In the genomic region with DNA sequence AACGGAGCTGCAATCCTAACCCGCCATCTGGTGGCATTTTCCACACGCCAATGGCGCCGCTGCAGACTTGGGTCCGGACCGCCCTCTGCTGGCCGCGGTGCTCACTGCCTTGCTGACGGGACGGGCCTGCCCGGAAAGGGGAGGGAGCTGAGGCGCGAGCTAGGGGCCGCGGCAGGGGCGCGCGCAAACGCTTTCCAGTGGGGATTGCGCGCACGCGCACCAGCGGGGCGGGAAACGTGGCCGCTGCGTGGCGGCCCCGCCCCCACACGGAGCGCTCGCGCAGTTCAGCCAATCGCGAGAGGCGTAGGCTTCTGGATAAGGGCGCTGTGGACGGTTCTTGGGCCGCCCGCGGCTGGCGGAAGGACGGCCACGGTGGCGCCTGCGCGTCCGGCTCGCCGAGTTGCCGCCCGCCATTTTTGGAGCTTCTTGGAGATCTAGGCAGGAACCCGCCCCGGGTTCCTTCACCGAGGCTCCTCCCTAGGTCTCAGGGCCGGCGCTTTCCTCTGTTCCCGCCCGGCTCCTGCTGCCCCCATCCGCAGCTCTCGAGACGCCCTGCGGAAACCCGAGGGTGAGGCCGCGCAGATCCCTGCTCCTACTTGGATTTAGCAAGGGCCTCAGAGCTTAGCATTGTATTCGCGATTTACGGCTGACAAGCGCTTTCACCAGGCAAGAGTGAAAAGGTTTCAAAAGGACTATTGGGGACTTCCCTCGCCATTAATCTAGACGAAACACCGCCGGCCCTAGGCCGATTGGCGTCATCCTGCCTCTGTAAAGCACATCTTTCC, we compare ENCODE assay signal across 8 cellular contexts.
DNase-seq lines count a peak whose midpoint lies in the region; ATAC-seq, FAIRE-seq and TF ChIP-seq lines count a peak whose summit lies in the region.

Gene STAG1 (minus strand): TSS at position 52 of the 785 bp plus-strand sequence. CDS start 121,480 bp downstream, outside the sequence.

- H3K9me3 ChIP-seq in ES-I3 (ENCODE audit: control insufficient read depth, insufficient read depth, low read length) (no peaks in the 10 kb centered on the region), RWPE2 (ENCODE audit: severe bottlenecking) (no peaks in the 10 kb centered on the region)

- peak; percentile 42 for TF ChIP-seq POLR2A in H54 (IDR thresholded peaks at IDR 0.05; ENCODE audit: low read depth, low read length)

- peak within 1 kb of the TSS; percentile 85 for H3K27ac ChIP-seq in RWPE2 (ENCODE audit: poor library complexity, severe bottlenecking)

- no peaks in the 10 kb centered on the region for H3K36me3 Mint-ChIP-seq in nephron (ENCODE audit: low read depth)
- H3K36me3 Mint-ChIP-seq in stimulated activated naive CD8-positive, alpha-beta T cell treated with anti-CD3 and anti-CD28 coated beads, Interleukin-15, Interleukin-2, amounts not matched to agents 100 ng/mL and 50 ng/mL, for 24 hours (ENCODE audit: low read depth), result no peaks in the 10 kb centered on the region

- no peaks in the 10 kb centered on the region for H3K27me3 Mint-ChIP-seq in nephron (ENCODE audit: low read depth)
- H3K27me3 Mint-ChIP-seq in stimulated activated naive CD8-positive, alpha-beta T cell treated with anti-CD3 and anti-CD28 coated beads, Interleukin-15, Interleukin-2, amounts not matched to agents 100 ng/mL and 50 ng/mL, for 24 hours, result no peaks in the 10 kb centered on the region

- peak; percentile 90 for DNase-seq in H54 (ENCODE audit: insufficient read length, low spot score)
- peak; percentile 98 for DNase-seq in LoVo (ENCODE audit: low spot score)
- DNase-seq in RWPE2 (ENCODE audit: low spot score), result peak; percentile 96
- DNase-seq in activated T-helper 9 cell treated with anti-CD3 and anti-CD28 coated beads, Interleukin-2, amount 50 U/mL, for 16 hours (ENCODE audit: low read depth), result peak; percentile 99
- DNase-seq in fibroblast of pulmonary artery (ENCODE audit: low read depth), result peak; percentile 99

- peak; percentile 99 for TF ChIP-seq CTCF in RWPE2 (IDR thresholded peaks at IDR 0.05; ENCODE audit: poor library complexity, severe bottlenecking)
- TF ChIP-seq CTCF in fibroblast of pulmonary artery (IDR thresholded peaks at IDR 0.05; ENCODE audit: low read length, missing control alignments), result peak; percentile 82
- TF ChIP-seq CTCF in nephron (IDR thresholded peaks at IDR 0.05; ENCODE audit: unreplicated experiment in 3 of 3), result peak; percentile 96 to 99 (median 97)

- no peaks in the 10 kb centered on the region for H3K27me3 ChIP-seq in RWPE2 (ENCODE audit: insufficient read depth, poor library complexity, severe bottlenecking)

- peak within 1 kb of the TSS; percentile 88 to 99 (median 97) for H3K4me3 Mint-ChIP-seq in nephron
- peak within 1 kb of the TSS; percentile 97 for H3K4me3 Mint-ChIP-seq in stimulated activated naive CD8-positive, alpha-beta T cell treated with anti-CD3 and anti-CD28 coated beads, Interleukin-15, Interleukin-2, amounts not matched to agents 100 ng/mL and 50 ng/mL, for 24 hours

- ATAC-seq in RWPE2 (ENCODE audit: low read depth), result peak; percentile 90

- peaks cover 21% of the 10 kb centered on the region for H3K4me1 ChIP-seq in ES-I3 (ENCODE audit: insufficient read depth, low read length)
- peaks cover 6% of the 10 kb centered on the region for H3K4me1 ChIP-seq in RWPE2 (ENCODE audit: insufficient read depth, poor library complexity, severe bottlenecking)

- H3K36me3 ChIP-seq in ES-I3 (ENCODE audit: insufficient read depth, low read length), result no peaks in the 10 kb centered on the region
- H3K36me3 ChIP-seq in RWPE2 (ENCODE audit: low read depth), result no peaks in the 10 kb centered on the region

- peak within 1 kb of the TSS; percentile 88 for H3K9ac ChIP-seq in ES-I3 (ENCODE audit: low read depth, low read length)

- peaks cover 47% of the 10 kb centered on the region for H3K4me1 Mint-ChIP-seq in nephron
- H3K4me1 Mint-ChIP-seq in stimulated activated naive CD8-positive, alpha-beta T cell treated with anti-CD3 and anti-CD28 coated beads, Interleukin-15, Interleukin-2, amounts not matched to agents 100 ng/mL and 50 ng/mL, for 24 hours (ENCODE audit: low read depth), result peaks cover 47% of the 10 kb centered on the region

- peak within 1 kb of the TSS; percentile 97 to 99 (median 99) for H3K27ac Mint-ChIP-seq in nephron
- peak within 1 kb of the TSS; percentile 99 for H3K27ac Mint-ChIP-seq in stimulated activated naive CD8-positive, alpha-beta T cell treated with anti-CD3 and anti-CD28 coated beads, Interleukin-15, Interleukin-2, amounts not matched to agents 100 ng/mL and 50 ng/mL, for 24 hours

- peak; percentile 84 for FAIRE-seq in H54 (lab: Jason Lieb, UNC)

- H3K4me3 ChIP-seq in RWPE2 (ENCODE audit: severe bottlenecking) (peak within 1 kb of the TSS; percentile 87), fibroblast of pulmonary artery (replicated peaks; ENCODE audit: low read depth, low read length) (peak within 1 kb of the TSS; percentile 75)

- H3K9me3 Mint-ChIP-seq in nephron, result no peaks in the 10 kb centered on the region
- H3K9me3 Mint-ChIP-seq in stimulated activated naive CD8-positive, alpha-beta T cell treated with anti-CD3 and anti-CD28 coated beads, Interleukin-15, Interleukin-2, amounts not matched to agents 100 ng/mL and 50 ng/mL, for 24 hours, result no peaks in the 10 kb centered on the region

Comparison
In these comparisons a context has a peak if more than half of its experiments do, and no peak if none do; other contexts are left out.
1. Peak in every context shown above with its lines: DNase-seq, ATAC-seq, H3K4me3 ChIP-seq and H3K27ac ChIP-seq.